13 cellular contexts compared by ENCODE assay signal in the genomic region with DNA sequence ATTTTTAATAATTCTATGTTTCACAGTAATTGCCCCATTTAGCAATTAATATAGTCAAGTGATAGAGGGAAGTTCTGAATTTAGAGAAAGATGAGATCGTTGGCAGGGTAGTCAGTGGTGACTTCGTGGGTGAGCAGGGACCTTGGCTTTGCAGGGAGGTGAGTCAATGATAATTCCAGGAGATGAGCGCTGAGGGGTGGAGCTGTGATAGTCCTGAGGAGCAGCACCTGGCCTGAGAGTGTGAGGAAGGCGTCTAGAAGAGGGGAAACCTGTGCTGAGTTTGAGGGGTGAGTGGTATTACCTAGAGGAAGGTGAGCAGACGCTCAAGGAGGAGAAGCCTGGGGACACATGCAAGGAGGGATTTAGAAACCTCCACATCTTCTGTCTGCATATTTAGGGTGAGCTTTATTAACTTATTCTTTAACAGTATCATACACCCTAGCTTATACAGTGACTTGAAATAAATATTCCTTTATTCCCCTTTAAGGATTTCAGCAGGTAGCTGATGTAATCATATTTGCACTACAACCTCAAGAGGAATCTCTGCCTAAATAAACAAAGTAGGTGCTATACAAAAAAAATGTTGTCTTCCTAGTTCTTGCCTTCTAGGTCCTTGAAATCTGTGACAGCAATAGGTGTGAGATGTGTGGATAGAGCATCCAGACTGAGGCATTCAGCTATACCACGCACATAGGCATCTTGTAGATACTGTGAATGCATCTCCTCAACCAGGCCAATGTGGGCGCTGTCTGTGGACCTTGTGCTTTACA. TPM values are rescaled to one million over a fixed set of nuclear protein-coding genes. Genes with fewer than 3 reads are reported as not detected.
"Had no signal": no experiment of that assay in that cellular context is flagged by ENCODE, and none has a peak within 500 bp of the region (broad histone marks: within the 10 kb centered on the region; RNA-seq: fewer than 3 reads in every experiment).

No MANE protein-coding gene starts in this region.

- DNase-seq: activated CD4-positive, alpha-beta memory T cell treated with anti-CD3 and anti-CD28 coated beads, Interleukin-2, amount 10 ng/mL, durations not matched to agents 7 days and 5 days; activated CD4-positive, alpha-beta T cell treated with anti-CD3 and anti-CD28 coated beads for 36 hours; activated gamma-delta T cell; activated T-cell treated with anti-CD3 and anti-CD28 coated beads, Interleukin-2, amount 50 U/mL, for 48 hours; amygdala; foreskin fibroblast; nephron progenitor cell; stimulated activated CD4-positive, alpha-beta T cell treated with anti-CD3 and anti-CD28 coated beads, Interleukin-2, amount 100 ng/mL, for 48 hours; stimulated activated CD8-positive, alpha-beta memory T cell treated with anti-CD3 and anti-CD28 coated beads, Interleukin-4, amount 100 ng/mL, for 48 hours; stimulated activated naive CD8-positive, alpha-beta T cell treated with anti-CD3 and anti-CD28 coated beads, Interleukin-15, Interleukin-2, amounts not matched to agents 100 U/mL and 50 U/mL, for 24 hours; T-helper 9 cell; upper lobe of right lung; WERI-Rb-1 had no signal

- H3K9me3 ChIP-seq: upper lobe of right lung had no signal

- H3K27ac ChIP-seq: upper lobe of right lung, WERI-Rb-1 had no signal

- H3K36me3 ChIP-seq: upper lobe of right lung, WERI-Rb-1 had no signal

- H3K4me3 ChIP-seq: upper lobe of right lung had no signal

RNA-seq across cellular contexts. Expression of a gene that starts 2.1 kb away (rescaled TPM):
- total RNA-seq: activated CD4-positive, alpha-beta T cell treated with anti-CD3 and anti-CD28 coated beads for 36 hours had no signal
